Comparison of ENCODE assay signal across 15 cellular contexts in the genomic region with DNA sequence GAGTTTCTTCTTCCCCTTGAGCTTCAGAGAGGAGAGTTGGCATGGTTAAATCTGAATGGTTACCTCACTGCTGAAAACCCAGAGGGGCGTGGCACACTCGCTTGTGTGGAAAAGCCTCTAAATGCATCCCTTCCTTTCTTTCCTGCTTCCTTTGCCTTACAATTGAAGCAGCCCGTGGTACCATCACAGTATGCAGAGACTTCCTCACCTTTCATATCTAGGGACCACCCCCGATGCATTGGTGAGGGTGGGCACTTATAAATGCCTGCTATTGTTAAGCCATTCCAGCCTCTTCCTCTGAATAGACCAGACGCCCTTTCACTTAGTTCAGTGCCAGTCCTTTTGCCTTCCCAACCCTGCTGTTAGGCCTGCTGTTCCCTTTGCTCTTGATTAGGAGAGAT. TPM values are rescaled to one million over a fixed set of nuclear protein-coding genes. Genes with fewer than 3 reads are reported as not detected.
DNase-seq lines count a peak whose midpoint lies in the region; ATAC-seq, FAIRE-seq and TF ChIP-seq lines count a peak whose summit lies in the region.
"Had no signal": no experiment of that assay in that cellular context is flagged by ENCODE, and none has a peak within 500 bp of the region (broad histone marks: within the 10 kb centered on the region; RNA-seq: fewer than 3 reads in every experiment).

No MANE protein-coding gene starts in this region.

- no peaks in the 10 kb centered on the region for H4K20me1 ChIP-seq in OCI-LY7 (ENCODE audit: insufficient read depth, low read length)

- H3K9me3 ChIP-seq in CD4-positive, CD25-positive, alpha-beta regulatory T cell (ENCODE audit: control insufficient read depth in 2 of 2, low read length in 2 of 2): no peaks in the 10 kb centered on the region
- no peaks in the 10 kb centered on the region for H3K9me3 ChIP-seq in OCI-LY7 (ENCODE audit: low read length)

- peak overlapping the region; percentile 16; the same call in 1 of the 2 replicates for H2AFZ ChIP-seq in OCI-LY7 (ENCODE audit: low read length)

- H3K79me2 ChIP-seq in OCI-LY7 (ENCODE audit: insufficient read depth, low read depth, low read length): no peaks in the 10 kb centered on the region

- no peaks in the 10 kb centered on the region for H3K27me3 Mint-ChIP-seq in CD4-positive, CD25-positive, alpha-beta regulatory T cell
- no peaks in the 10 kb centered on the region for H3K27me3 Mint-ChIP-seq in nephron (ENCODE audit: low read depth)

- peaks cover 10% of the 10 kb centered on the region for H3K4me1 ChIP-seq in CD4-positive, CD25-positive, alpha-beta regulatory T cell (ENCODE audit: control insufficient read depth, insufficient read depth, low read length, poor library complexity, severe bottlenecking)
- peaks cover 64% of the 10 kb centered on the region for H3K4me1 ChIP-seq in OCI-LY7 (ENCODE audit: insufficient read depth, low read length, poor library complexity, severe bottlenecking)

- no TSS peak for BruUV-seq in OCI-LY7 (replicated peaks; lab: Mats Ljungman, UMichigan)

- peak overlapping the region; percentile 67 for H3K4me2 ChIP-seq in OCI-LY7 (ENCODE audit: low read length)

- ATAC-seq in CD4-positive, CD25-positive, alpha-beta regulatory T cell (ENCODE audit: low read depth in 2 of 2): no peak
- ATAC-seq in esophagus mucosa (peak; percentile 34), HG03571 (IDR thresholded peaks at IDR 0.05; ENCODE audit: unreplicated experiment) (no peak)

- H3K4me1 Mint-ChIP-seq in CD4-positive, CD25-positive, alpha-beta regulatory T cell: peaks cover 15 to 26% (median 17%) of the 10 kb centered on the region in 4 donors
- H3K4me1 Mint-ChIP-seq in nephron: peaks cover 31% of the 10 kb centered on the region

- H3K36me3 Mint-ChIP-seq in CD4-positive, CD25-positive, alpha-beta regulatory T cell: peaks cover 48% of the 10 kb centered on the region
- peaks cover 58% of the 10 kb centered on the region for H3K36me3 Mint-ChIP-seq in nephron (ENCODE audit: low read depth)

- no peaks in the 10 kb centered on the region for H3K27me3 ChIP-seq in CD4-positive, CD25-positive, alpha-beta regulatory T cell (ENCODE audit: control insufficient read depth, insufficient read depth, low read length)

- intact Hi-C loops in OCI-LY7 (cut with micrococcal nuclease; ENCODE audit: unreplicated experiment): loop anchor here (2.0 kb wide), 1 partner anchor 76 kb away; no protein-coding TSS in a partner anchor

- no peak overlapping the region for H3K27ac ChIP-seq in CD4-positive, CD25-positive, alpha-beta regulatory T cell (ENCODE audit: insufficient read depth, low read length, poor library complexity, severe bottlenecking)
- H3K27ac ChIP-seq in OCI-LY7 (ENCODE audit: low read depth, low read length, poor library complexity, severe bottlenecking): peak overlapping the region; percentile 83
- H3K27ac ChIP-seq: RWPE1 had no signal

- CTCF ChIA-PET in OCI-LY7 (lab: Charles Lee; ENCODE audit: unreplicated experiment): interaction anchor here (1.3 to 1.4 kb wide), 2 partner anchors 11 to 22 kb away, joined by 4 to 7 read pairs; no protein-coding TSS in a partner anchor

- no peak for FAIRE-seq in GM19239 (lab: Jason Lieb, UNC)

- POLR2A ChIA-PET in OCI-LY7 (lab: Charles Lee): interaction anchor here (1.4 to 6.9 kb wide), 7 partner anchors 11 to 76 kb away, joined by 4 to 70 read pairs (median 9); partner anchors contain the start of gene LAX1

- H3K27ac Mint-ChIP-seq in CD4-positive, CD25-positive, alpha-beta regulatory T cell: peak overlapping the region; percentile 38 to 70 (median 49)
- H3K27ac Mint-ChIP-seq in nephron: peak overlapping the region in 2 of 3 experiments; percentile 46 to 83

- H3K9me3 Mint-ChIP-seq in CD4-positive, CD25-positive, alpha-beta regulatory T cell: no peaks in the 10 kb centered on the region
- H3K9me3 Mint-ChIP-seq in nephron: peaks cover 3% of the 10 kb centered on the region

- H3K36me3 ChIP-seq in CD4-positive, CD25-positive, alpha-beta regulatory T cell (ENCODE audit: control insufficient read depth, insufficient read depth, low read length): peaks cover 45% of the 10 kb centered on the region
- H3K36me3 ChIP-seq in OCI-LY7 (ENCODE audit: insufficient read depth, low read length): peaks cover 4% of the 10 kb centered on the region; the same call in 1 of the 2 replicates

- TF ChIP-seq CTCF in OCI-LY7 (conservative IDR thresholded peaks at IDR 0.05; ENCODE audit: low read length) (no peak), nephron (IDR thresholded peaks at IDR 0.05; ENCODE audit: unreplicated experiment in 3 of 3) (no peak)

- no peak for DNase-seq in CD4-positive, CD25-positive, alpha-beta regulatory T cell
- no peak for DNase-seq in OCI-LY7 (ENCODE audit: low spot score)
- no peak for DNase-seq in GM19239 (ENCODE audit: insufficient read length, low spot score)
- no peak for DNase-seq in EL
- no peak for DNase-seq in GM03348 (ENCODE audit: low spot score)
- DNase-seq: activated CD8-positive, alpha-beta memory T cell treated with anti-CD3 and anti-CD28 coated beads, Interleukin-2, amount 50 U/mL, for 48 hours; mesendoderm; NCI-H1105 treated with DMSO at 0.1 percent for 48 hours; stimulated activated CD4-positive, alpha-beta T cell treated with anti-CD3 and anti-CD28 coated beads, Interleukin-2, amount 100 ng/mL, for 48 hours; stimulated activated naive CD4-positive, alpha-beta T cell treated with Interleukin-2 at 50 U/mL for 16 hours had no signal

- H3K4me3 ChIP-seq in CD4-positive, CD25-positive, alpha-beta regulatory T cell (ENCODE audit: low read depth, low read length): no peak overlapping the region
- peak overlapping the region; percentile 45 for H3K4me3 ChIP-seq in OCI-LY7 (ENCODE audit: low read depth, low read length, poor library complexity, severe bottlenecking)

- peak overlapping the region in 1 of 4 donors; percentile 8 for H3K4me3 Mint-ChIP-seq in CD4-positive, CD25-positive, alpha-beta regulatory T cell
- no peak overlapping the region for H3K4me3 Mint-ChIP-seq in nephron

- no peaks in the 10 kb centered on the region for H3K9me2 ChIP-seq in OCI-LY7 (ENCODE audit: insufficient read depth, low read length)

RNA-seq across cellular contexts. Expression of gene LAX1, which starts 21.9 kb away (rescaled TPM):
- 53.0 TPM for total RNA-seq in CD4-positive, CD25-positive, alpha-beta regulatory T cell
- 10 to 100 TPM; 33.5 to 43.2 (median 37.6) TPM for polyA plus RNA-seq in CD4-positive, CD25-positive, alpha-beta regulatory T cell
- 19.6 and 20.3 TPM in 2 replicates for total RNA-seq in OCI-LY7 (2014; rRNA removed; shearing (Covaris generic))
- total RNA-seq in OCI-LY7 (2022): 63.8 and 66.7 TPM in 2 replicates
- total RNA-seq in esophagus mucosa: 0.84 TPM
- total RNA-seq: NCI-H460 had no signal

RNA-seq across cellular contexts. Expression of gene ZBED6, which starts 52.3 kb away (rescaled TPM):
- 31.0 TPM for total RNA-seq in CD4-positive, CD25-positive, alpha-beta regulatory T cell
- under 1 TPM; 0.22 to 0.79 (median 0.55) TPM for polyA plus RNA-seq in CD4-positive, CD25-positive, alpha-beta regulatory T cell
- 9.1 and 12.2 TPM in 2 replicates for total RNA-seq in OCI-LY7 (2014; rRNA removed; shearing (Covaris generic))
- total RNA-seq in OCI-LY7 (2022) (32.1 and 35.8 TPM in 2 replicates), esophagus mucosa (18.5 TPM)

RNA-seq across cellular contexts. Expression of gene ZC3H11A, which starts 52.3 kb away (rescaled TPM):
- 78.1 TPM for total RNA-seq in CD4-positive, CD25-positive, alpha-beta regulatory T cell
- polyA plus RNA-seq in CD4-positive, CD25-positive, alpha-beta regulatory T cell: 10 to 100 TPM; 34.4 to 44.3 (median 42.6) TPM
- total RNA-seq in OCI-LY7 (2014; rRNA removed; shearing (Covaris generic)): 143 and 150 TPM in 2 replicates
- total RNA-seq in OCI-LY7 (2022) (113 and 126 TPM in 2 replicates), esophagus mucosa (38.6 TPM)

Comparison
In these comparisons a context has a peak if more than half of its experiments do, and no peak if none do; other contexts are left out.
1. RNA of gene LAX1, which starts 21.9 kb away (total RNA-seq): 19.6 to 66.7 TPM in OCI-LY7 and 53.0 TPM in CD4-positive, CD25-positive, alpha-beta regulatory T cell (single experiment); 0.84 TPM in esophagus mucosa (single experiment); every median in the first group is over 10 times any median in the second.